Comparison of ENCODE assay signal across 17 cellular contexts in genomic region chr1:31637915-31638673, GRCh38. TPM values are rescaled to one million over a fixed set of nuclear protein-coding genes. Genes with fewer than 3 reads are reported as not detected.
DNase-seq lines count a peak whose midpoint lies in the region; ATAC-seq and TF ChIP-seq lines count a peak whose summit lies in the region.
"Had no signal": no experiment of that assay in that cellular context is flagged by ENCODE, and none has a peak within 500 bp of the region (broad histone marks: within the 10 kb centered on the region; RNA-seq: fewer than 3 reads in every experiment).

No MANE protein-coding gene starts in this region.

- H3K4me3 Mint-ChIP-seq in CD14-positive monocyte (no peak overlapping the region), endodermal cell (no peak overlapping the region)
- H3K4me3 Mint-ChIP-seq in naive thymus-derived CD4-positive, alpha-beta T cell = peak overlapping the region in 2 of 10 donors; percentile 1 to 13
- H3K4me3 Mint-ChIP-seq: central memory CD8-positive, alpha-beta T cell had no signal

- no peaks in the 10 kb centered on the region for H3K9me3 Mint-ChIP-seq in CD14-positive monocyte
- H3K9me3 Mint-ChIP-seq in naive thymus-derived CD4-positive, alpha-beta T cell = no peaks in the 10 kb centered on the region
- no peaks in the 10 kb centered on the region for H3K9me3 Mint-ChIP-seq in endodermal cell
- H3K9me3 Mint-ChIP-seq: central memory CD8-positive, alpha-beta T cell had no signal

- H3K4me3 ChIP-seq in colonic mucosa (no peak overlapping the region), endodermal cell (ENCODE audit: low read length) (no peak overlapping the region)
- no peak overlapping the region for H3K4me3 ChIP-seq in naive thymus-derived CD4-positive, alpha-beta T cell (ENCODE audit: low read length)

- H3K27me3 ChIP-seq in colonic mucosa = no peaks in the 10 kb centered on the region
- H3K27me3 ChIP-seq in naive thymus-derived CD4-positive, alpha-beta T cell (ENCODE audit: control insufficient read depth in 2 of 2, insufficient read depth in 2 of 2, low read length in 2 of 2) = no peaks in the 10 kb centered on the region
- no peaks in the 10 kb centered on the region for H3K27me3 ChIP-seq in endodermal cell (ENCODE audit: control insufficient read depth, insufficient read depth, low read length, poor library complexity, severe bottlenecking)

- H3K4me1 ChIP-seq in colonic mucosa (peaks cover 23% of the 10 kb centered on the region), endodermal cell (ENCODE audit: control insufficient read depth, insufficient read depth, low read length) (peaks cover 3% of the 10 kb centered on the region)
- H3K4me1 ChIP-seq in naive thymus-derived CD4-positive, alpha-beta T cell (ENCODE audit: control insufficient read depth in 2 of 2, insufficient read depth in 2 of 2, low read length in 2 of 2) = peaks cover 10 to 31% of the 10 kb centered on the region in 2 donors
- H3K4me1 ChIP-seq: parathyroid adenoma had no signal

- 87 to 91% methylated on average over 2 to 5 of the region's 5 CpGs for WGBS in endodermal cell (ENCODE audit: insufficient coverage in 1 of 2, insufficient read length in 1 of 2), 2 experiments

- H3K36me3 Mint-ChIP-seq in CD14-positive monocyte (peaks cover 26 to 36% of the 10 kb centered on the region in 2 donors), endodermal cell (ENCODE audit: low read depth) (peaks cover 2% of the 10 kb centered on the region)
- H3K36me3 Mint-ChIP-seq in naive thymus-derived CD4-positive, alpha-beta T cell = peaks cover 0 to 4% (median 0%) of the 10 kb centered on the region in 5 donors
- H3K36me3 Mint-ChIP-seq: activated naive CD8-positive, alpha-beta T cell had no signal

- H3K27me3 Mint-ChIP-seq in CD14-positive monocyte (ENCODE audit: low read depth in 3 of 3) (no peaks in the 10 kb centered on the region), endodermal cell (ENCODE audit: insufficient read depth) (no peaks in the 10 kb centered on the region)
- H3K27me3 Mint-ChIP-seq in naive thymus-derived CD4-positive, alpha-beta T cell = no peaks in the 10 kb centered on the region
- H3K27me3 Mint-ChIP-seq: activated naive CD8-positive, alpha-beta T cell; central memory CD8-positive, alpha-beta T cell had no signal

- peak overlapping the region; percentile 28 for H3K27ac ChIP-seq in colonic mucosa
- no peak overlapping the region for H3K27ac ChIP-seq in naive thymus-derived CD4-positive, alpha-beta T cell (ENCODE audit: low read depth, low read length)
- H3K27ac ChIP-seq in endodermal cell (ENCODE audit: low read depth, low read length) = no peak overlapping the region
- H3K27ac ChIP-seq: parathyroid adenoma had no signal

- H3K4me1 Mint-ChIP-seq in CD14-positive monocyte (peaks cover 4% of the 10 kb centered on the region), endodermal cell (peaks cover 10% of the 10 kb centered on the region)
- H3K4me1 Mint-ChIP-seq in naive thymus-derived CD4-positive, alpha-beta T cell = peaks cover 0 to 36% (median 17%) of the 10 kb centered on the region in 7 donors
- H3K4me1 Mint-ChIP-seq: central memory CD8-positive, alpha-beta T cell had no signal

- TF ChIP-seq CTCF in CD14-positive monocyte (IDR thresholded peaks at IDR 0.05) (no peak), colonic mucosa (IDR thresholded peaks at IDR 0.05) (no peak), endodermal cell (conservative IDR thresholded peaks at IDR 0.05) (no peak)

- CTCF ChIA-PET in naive thymus-derived CD4-positive, alpha-beta T cell (lab: Charles Lee) = no interaction called here

- H3K27ac Mint-ChIP-seq in CD14-positive monocyte (peak overlapping the region in 4 of 7 donors; percentile 0 to 37 (median 12)), endodermal cell (no peak overlapping the region)
- peak overlapping the region in 5 of 9 donors; percentile 5 to 78 (median 26) for H3K27ac Mint-ChIP-seq in naive thymus-derived CD4-positive, alpha-beta T cell
- H3K27ac Mint-ChIP-seq: activated naive CD8-positive, alpha-beta T cell had no signal

- no peak for ATAC-seq in naive thymus-derived CD4-positive, alpha-beta T cell
- no peak for ATAC-seq in HG03159 (IDR thresholded peaks at IDR 0.05; ENCODE audit: unreplicated experiment)

- DNase-seq in CD14-positive monocyte (ENCODE audit: low spot score) = no peak
- peak; percentile 86 for DNase-seq in HPDE6-E6E7 (ENCODE audit: extremely low spot score)
- DNase-seq in colonic mucosa = peak; percentile 74
- no peak for DNase-seq in naive thymus-derived CD4-positive, alpha-beta T cell
- DNase-seq in kidney tubule cell (ENCODE audit: low spot score) = no peak
- no peak for DNase-seq in SW 1271 (lab: John Stamatoyannopoulos, UW)
- no peak for DNase-seq in endodermal cell
- DNase-seq: KG1; NCI-H1694 treated with DMSO at 0.1 percent for 48 hours; NK-92 treated with Interleukin-12 subunit alpha and Interleukin-12 subunit beta, amount 100 ng/mL, for 24 hours had no signal

- peak overlapping the region in 1 of 2 donors; percentile 59 for H3K9ac ChIP-seq in colonic mucosa (ENCODE audit: low read depth in 2 of 2, low read length in 2 of 2)
- H3K9ac ChIP-seq in endodermal cell (ENCODE audit: extremely low read depth, low read length, poor library complexity, severe bottlenecking) = no peak overlapping the region
- H3K9ac ChIP-seq: parathyroid adenoma had no signal

- H3K9me3 ChIP-seq in colonic mucosa = no peaks in the 10 kb centered on the region
- no peaks in the 10 kb centered on the region for H3K9me3 ChIP-seq in naive thymus-derived CD4-positive, alpha-beta T cell (ENCODE audit: control insufficient read depth in 2 of 3, low read length in 3 of 3)
- no peaks in the 10 kb centered on the region for H3K9me3 ChIP-seq in endodermal cell (ENCODE audit: control insufficient read depth, low read length)

- intact Hi-C loops in CD14-positive monocyte (cut with micrococcal nuclease) (no loop called here), colonic mucosa (cut with DNase I) (no loop called here)
- intact Hi-C loops in naive thymus-derived CD4-positive, alpha-beta T cell (cut with micrococcal nuclease) = no loop called here

- no peaks in the 10 kb centered on the region for H3K36me3 ChIP-seq in colonic mucosa
- H3K36me3 ChIP-seq in naive thymus-derived CD4-positive, alpha-beta T cell (ENCODE audit: control insufficient read depth in 2 of 3, insufficient read depth in 3 of 3, low read length in 3 of 3) = peaks cover 0 to 31% (median 4%) of the 10 kb centered on the region in 3 experiments
- peaks cover 20% of the 10 kb centered on the region for H3K36me3 ChIP-seq in endodermal cell (ENCODE audit: control insufficient read depth, insufficient read depth, low read length)

- POLR2A ChIA-PET in naive thymus-derived CD4-positive, alpha-beta T cell (lab: Charles Lee) = no interaction called here

RNA-seq across cellular contexts. Expression of gene PEF1, which starts 6.6 kb away (rescaled TPM):
- polyA plus RNA-seq in CD14-positive monocyte = 10 to 100 TPM; 70.7 to 81.7 TPM
- total RNA-seq in colonic mucosa (10 to 100 TPM; 57.5 to 67.8 TPM), endodermal cell (10 to 100 TPM; 51.4 to 59.1 TPM)
- total RNA-seq in naive thymus-derived CD4-positive, alpha-beta T cell = 10 to 100 TPM; 37.7 to 49.8 (median 40.8) TPM
- 10 to 100 TPM; 74.7 to 87.7 TPM for polyA plus RNA-seq in naive thymus-derived CD4-positive, alpha-beta T cell
- polyA plus RNA-seq in endodermal cell (2013, experiment 1 of 2) = 60.4 TPM
- 61.7 TPM for polyA plus RNA-seq in endodermal cell (2013, experiment 2 of 2)

RNA-seq across cellular contexts. Expression of gene HCRTR1, which starts 20.6 kb away (rescaled TPM):
- polyA plus RNA-seq in CD14-positive monocyte = not detected
- total RNA-seq in colonic mucosa = not detected
- total RNA-seq in naive thymus-derived CD4-positive, alpha-beta T cell = not detected
- not detected for polyA plus RNA-seq in naive thymus-derived CD4-positive, alpha-beta T cell
- total RNA-seq in endodermal cell = not detected
- polyA plus RNA-seq in endodermal cell (2013, experiment 1 of 2) = 0.28 TPM
- not detected for polyA plus RNA-seq in endodermal cell (2013, experiment 2 of 2)
- total RNA-seq: Daoy, epithelial cell of proximal tubule, ureter had no signal

Comparison
In these comparisons a context has a peak if more than half of its experiments do, and no peak if none do; other contexts are left out.
1. DNase-seq: peak in HPDE6-E6E7 (single experiment) and colonic mucosa (single experiment); none in CD14-positive monocyte (single experiment), naive thymus-derived CD4-positive, alpha-beta T cell (0 of 9), kidney tubule cell (single experiment), SW 1271 (0 of 2) and endodermal cell (single experiment).